In the genomic region with DNA sequence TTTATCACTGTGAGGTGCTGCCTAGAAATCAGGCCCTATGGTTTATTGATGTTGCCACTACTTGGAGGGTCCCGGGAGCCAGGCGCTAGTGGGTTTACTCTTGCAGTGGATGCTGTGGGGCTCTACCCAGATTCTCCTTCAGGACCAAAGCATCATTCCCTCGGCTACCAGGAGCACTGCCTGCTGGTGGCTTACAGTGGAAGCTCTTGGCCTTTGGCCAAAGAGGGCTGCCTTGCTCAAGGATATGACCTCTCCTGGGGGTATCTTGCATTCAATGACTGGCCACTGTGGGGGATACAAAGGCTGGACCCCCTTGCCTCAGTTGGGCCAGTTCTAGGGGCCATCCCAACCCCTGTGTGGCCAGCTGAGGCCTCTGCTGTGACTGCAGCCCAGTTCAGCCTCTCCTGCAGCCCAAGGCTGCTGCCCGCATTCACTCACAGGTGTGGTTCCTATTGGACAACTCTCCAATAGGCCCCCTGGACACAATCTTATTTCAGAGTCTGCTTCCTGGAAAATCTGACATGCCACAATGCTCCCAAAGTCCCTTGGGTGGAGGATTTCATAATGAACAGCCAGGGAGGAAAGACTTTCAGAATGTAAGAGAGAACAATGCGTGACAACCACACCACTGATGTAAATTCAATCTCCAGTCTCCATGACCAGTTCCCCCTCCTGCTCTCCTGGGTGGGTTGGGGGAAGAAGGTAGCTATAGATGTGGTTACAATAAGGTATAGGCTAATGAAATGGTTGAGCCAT, we compare ENCODE assay signal across 23 cellular contexts.
"Had no signal": no experiment of that assay in that cellular context is flagged by ENCODE, and none has a peak within 500 bp of the region (broad histone marks: within the 10 kb centered on the region; RNA-seq: fewer than 3 reads in every experiment).

No MANE protein-coding gene starts in this region.

- H3K4me3 Mint-ChIP-seq: naive thymus-derived CD4-positive, alpha-beta T cell; nephron progenitor cell; stimulated activated naive CD8-positive, alpha-beta T cell treated with anti-CD3 and anti-CD28 coated beads, Interleukin-15, amount 100 ng/mL, for 72 hours had no signal

- DNase-seq: dermis blood vessel endothelial cell; effector memory CD4-positive, alpha-beta T cell; foreskin melanocyte; left lung; mesenchymal stem cell; midbrain; naive thymus-derived CD4-positive, alpha-beta T cell; nephron progenitor cell; occipital lobe; pancreas; stimulated activated CD4-positive, alpha-beta T cell treated with anti-CD3 and anti-CD28 coated beads, Interleukin-12 subunit alpha, Interleukin-12 subunit beta, amount 100 ng/mL, for 4 hours; stimulated activated CD4-positive, alpha-beta T cell treated with anti-CD3 and anti-CD28 coated beads, Interleukin-1b, Interleukin-23, amount 100 ng/mL, for 48 hours; stimulated activated CD4-positive, alpha-beta T cell treated with anti-CD3 and anti-CD28 coated beads, Interleukin-4, amount 100 ng/mL, for 1 hour; stimulated activated CD8-positive, alpha-beta memory T cell treated with anti-CD3 and anti-CD28 coated beads, Interleukin-4, amount 100 ng/mL, for 48 hours; stimulated activated naive CD4-positive, alpha-beta T cell; stimulated activated naive CD8-positive, alpha-beta T cell treated with anti-CD3 and anti-CD28 coated beads, Interleukin-15, amount 100 ng/mL, for 72 hours; transverse colon had no signal

- H3K4me3 ChIP-seq: coronary artery, esophagus muscularis mucosa, left lung, pancreas, smooth muscle cell, suprapubic skin, transverse colon, vagina had no signal

- H3K27me3 ChIP-seq: esophagus muscularis mucosa, left lung, pancreas, suprapubic skin, transverse colon, vagina had no signal

- ATAC-seq: left lung; naive thymus-derived CD4-positive, alpha-beta T cell; sciatic nerve; stimulated activated naive CD8-positive, alpha-beta T cell treated with anti-CD3 and anti-CD28 coated beads, Interleukin-15, amount 100 ng/mL, for 72 hours had no signal

- H3K27ac Mint-ChIP-seq: naive thymus-derived CD4-positive, alpha-beta T cell; stimulated activated naive CD8-positive, alpha-beta T cell treated with anti-CD3 and anti-CD28 coated beads, Interleukin-15, amount 100 ng/mL, for 72 hours had no signal

- H3K4me1 ChIP-seq: left lung, pancreas had no signal

- H3K4me2 ChIP-seq: smooth muscle cell had no signal

- H3K9me3 Mint-ChIP-seq: naive thymus-derived CD4-positive, alpha-beta T cell; stimulated activated naive CD8-positive, alpha-beta T cell treated with anti-CD3 and anti-CD28 coated beads, Interleukin-15, amount 100 ng/mL, for 72 hours had no signal

- H3K36me3 ChIP-seq: esophagus muscularis mucosa, left lung, pancreas, suprapubic skin, transverse colon, vagina had no signal

- H3K36me3 Mint-ChIP-seq: naive thymus-derived CD4-positive, alpha-beta T cell had no signal

- H3K4me1 Mint-ChIP-seq: naive thymus-derived CD4-positive, alpha-beta T cell; stimulated activated naive CD8-positive, alpha-beta T cell treated with anti-CD3 and anti-CD28 coated beads, Interleukin-15, amount 100 ng/mL, for 72 hours had no signal

- H3K27ac ChIP-seq: coronary artery, esophagus muscularis mucosa, left lung, pancreas, suprapubic skin, transverse colon, vagina had no signal

- H3K9me3 ChIP-seq: esophagus muscularis mucosa, left lung, pancreas, suprapubic skin, transverse colon, vagina had no signal
